9 cellular contexts compared by ENCODE assay signal in genomic region chr3:72444642-72445223, GRCh38. TPM values are rescaled to one million over a fixed set of nuclear protein-coding genes. Genes with fewer than 3 reads are reported as not detected.
DNase-seq lines count a peak whose midpoint lies in the region; ATAC-seq and TF ChIP-seq lines count a peak whose summit lies in the region.
"Had no signal": no experiment of that assay in that cellular context is flagged by ENCODE, and none has a peak within 500 bp of the region (broad histone marks: within the 10 kb centered on the region; RNA-seq: fewer than 3 reads in every experiment).

No MANE protein-coding gene starts in this region.

- peaks cover 7% of the 10 kb centered on the region for H3K27me3 Mint-ChIP-seq in activated CD4-positive, alpha-beta memory T cell treated with anti-CD3 and anti-CD28 coated beads for 36 hours

- H3K36me3 ChIP-seq in left ventricle myocardium inferior = no peaks in the 10 kb centered on the region
- peaks cover 3% of the 10 kb centered on the region for H3K36me3 ChIP-seq in iPS-18a (ENCODE audit: control insufficient read depth, low read depth, low read length)
- H3K36me3 ChIP-seq in upper lobe of left lung = no peaks in the 10 kb centered on the region
- H3K36me3 ChIP-seq: esophagus muscularis mucosa had no signal

- peaks cover 54% of the 10 kb centered on the region for H3K4me1 Mint-ChIP-seq in activated CD4-positive, alpha-beta memory T cell treated with anti-CD3 and anti-CD28 coated beads for 36 hours (ENCODE audit: low read depth)

- H3K4me3 ChIP-seq in left ventricle myocardium inferior (peak overlapping the region; percentile 70), iPS-18a (ENCODE audit: low read length) (peak overlapping the region; percentile 95), upper lobe of left lung (peak overlapping the region in 3 of 4 donors; percentile 72 to 89 (median 80))

- 39 to 49% methylated on average over 8 of the region's 8 CpGs for WGBS in upper lobe of left lung, 2 donors

- TF ChIP-seq EP300 in upper lobe of left lung (IDR thresholded peaks at IDR 0.05) = peak in 1 of 4 donors; percentile 87

- intact Hi-C loops in left ventricle myocardium inferior (cut with micrococcal nuclease) = no loop called here
- intact Hi-C loops in Right ventricle myocardium inferior (cut with DNase I) = loop anchor here (10.0 kb wide), 2 partner anchors 170 to 290 kb away; no protein-coding TSS in a partner anchor
- intact Hi-C loops in activated CD4-positive, alpha-beta memory T cell treated with anti-CD3 and anti-CD28 coated beads for 36 hours (cut with micrococcal nuclease) = loop anchor here (1.0 to 10.0 kb wide), 9 partner anchors 18 to 720 kb away; partner anchors contain the start of gene EIF4E3

- H3K4me3 Mint-ChIP-seq in activated CD4-positive, alpha-beta memory T cell treated with anti-CD3 and anti-CD28 coated beads for 36 hours = peak overlapping the region; percentile 99

- POLR2A ChIA-PET in activated CD4-positive, alpha-beta memory T cell treated with anti-CD3 and anti-CD28 coated beads for 36 hours (lab: Charles Lee) = interaction anchor here (1.2 to 1.3 kb wide), 2 partner anchors 28 to 76 kb away, joined by 3 to 4 read pairs; no protein-coding TSS in a partner anchor

- CTCF ChIA-PET in activated CD4-positive, alpha-beta memory T cell treated with anti-CD3 and anti-CD28 coated beads for 36 hours (lab: Charles Lee) = interaction anchor here (0.7 kb wide), 1 partner anchor 222 kb away, joined by 3 read pairs; no protein-coding TSS in a partner anchor

- no peaks in the 10 kb centered on the region for H3K9me3 Mint-ChIP-seq in activated CD4-positive, alpha-beta memory T cell treated with anti-CD3 and anti-CD28 coated beads for 36 hours

- TF ChIP-seq POLR2A in upper lobe of left lung (IDR thresholded peaks at IDR 0.05) = no peak

- H3K4me1 ChIP-seq in left ventricle myocardium inferior (peaks cover 61% of the 10 kb centered on the region), iPS-18a (ENCODE audit: control insufficient read depth, low read depth, low read length) (peaks cover 43% of the 10 kb centered on the region), upper lobe of left lung (peaks cover 34 to 67% (median 44%) of the 10 kb centered on the region in 4 donors)

- TF ChIP-seq CTCF in left ventricle myocardium inferior (IDR thresholded peaks at IDR 0.05; ENCODE audit: borderline replicate concordance) = no peak
- TF ChIP-seq CTCF in upper lobe of left lung (IDR thresholded peaks at IDR 0.05) = no peak

- no peak for DNase-seq in left ventricle myocardium inferior
- DNase-seq in Right ventricle myocardium inferior (ENCODE audit: missing footprints) = no peak
- no peak for DNase-seq in activated CD4-positive, alpha-beta memory T cell treated with anti-CD3 and anti-CD28 coated beads for 36 hours
- DNase-seq in upper lobe of left lung = no peak
- DNase-seq in D341Med (ENCODE audit: low spot score) = no peak
- DNase-seq in T-helper 9 cell = no peak
- no peak for DNase-seq in GM19238 (ENCODE audit: insufficient read length, low spot score)

- no peak overlapping the region for H3K9ac ChIP-seq in iPS-18a (ENCODE audit: low read length)

- H3K9me3 ChIP-seq in left ventricle myocardium inferior (replicated peaks) (no peaks in the 10 kb centered on the region), iPS-18a (ENCODE audit: control insufficient read depth, low read depth, low read length) (no peaks in the 10 kb centered on the region), upper lobe of left lung (no peaks in the 10 kb centered on the region)
- H3K9me3 ChIP-seq: esophagus muscularis mucosa had no signal

- H3K36me3 Mint-ChIP-seq in activated CD4-positive, alpha-beta memory T cell treated with anti-CD3 and anti-CD28 coated beads for 36 hours = peaks cover 52% of the 10 kb centered on the region

- no peak overlapping the region for H3K27ac ChIP-seq in left ventricle myocardium inferior (replicated peaks)
- no peak overlapping the region for H3K27ac ChIP-seq in iPS-18a (ENCODE audit: low read length)
- H3K27ac ChIP-seq in upper lobe of left lung = peak overlapping the region in 2 of 4 donors; percentile 24 to 99

- no peaks in the 10 kb centered on the region for H3K27me3 ChIP-seq in left ventricle myocardium inferior (ENCODE audit: low read depth)
- H3K27me3 ChIP-seq in iPS-18a (ENCODE audit: control insufficient read depth, insufficient read depth, low read length) = peaks cover 14% of the 10 kb centered on the region
- H3K27me3 ChIP-seq in upper lobe of left lung = no peaks in the 10 kb centered on the region
- H3K27me3 ChIP-seq: esophagus muscularis mucosa had no signal

- H3K27ac Mint-ChIP-seq in activated CD4-positive, alpha-beta memory T cell treated with anti-CD3 and anti-CD28 coated beads for 36 hours = peak overlapping the region; percentile 68

- no peak for ATAC-seq in Right ventricle myocardium inferior
- no peak for ATAC-seq in upper lobe of left lung (ENCODE audit: low FRiP score in 2 of 2)

RNA-seq across cellular contexts. Expression of gene RYBP, which starts 1.7 kb away (rescaled TPM):
- total RNA-seq in left ventricle myocardium inferior (7.6 TPM), Right ventricle myocardium inferior (6.5 TPM), upper lobe of left lung (10 to 100 TPM in 4 of 6 donors, 1 to 10 TPM in 2; 6.3 to 29.8 (median 17.9) TPM)
- total RNA-seq in activated CD4-positive, alpha-beta memory T cell treated with anti-CD3 and anti-CD28 coated beads for 36 hours = 10 to 100 TPM; 36.5 to 37.0 TPM
